14 cellular contexts compared by ENCODE assay signal in the genomic region with DNA sequence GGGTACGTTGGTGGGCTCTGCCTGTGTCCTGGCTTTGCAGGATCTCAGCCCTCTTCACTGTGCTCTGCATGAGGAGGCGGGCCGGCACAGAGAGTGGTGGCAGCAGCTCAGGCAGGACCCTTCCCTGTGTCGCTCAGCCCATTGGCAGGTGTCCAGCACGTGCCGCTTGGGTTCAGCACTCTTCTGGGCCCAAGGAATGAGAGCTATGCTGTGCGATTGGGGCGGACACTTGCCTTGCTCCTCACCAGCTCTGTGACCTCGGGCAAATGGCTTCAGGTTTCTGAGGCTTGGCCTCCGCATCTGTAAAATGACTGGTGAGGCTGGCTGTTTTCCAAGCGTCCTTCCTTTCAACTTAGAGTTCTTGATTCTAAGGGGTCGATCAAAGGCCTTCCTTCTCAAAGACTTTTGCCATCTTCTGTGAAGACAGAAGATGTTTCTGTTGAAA. TPM values are rescaled to one million over a fixed set of nuclear protein-coding genes. Genes with fewer than 3 reads are reported as not detected.
A peak's percentile ranks its signal among the peaks of the same experiment; 100 is the strongest.
DNase-seq lines count a peak whose midpoint lies in the region; ATAC-seq and TF ChIP-seq lines count a peak whose summit lies in the region.
"Had no signal": no experiment of that assay in that cellular context is flagged by ENCODE, and none has a peak within 500 bp of the region (broad histone marks: within the 10 kb centered on the region; RNA-seq: fewer than 3 reads in every experiment).

No MANE protein-coding gene starts in this region.

- H3K4me3 ChIP-seq in ACC112 (ENCODE audit: low read depth, low read length) = peak overlapping the region; percentile 18; the same call in 1 of the 2 replicates
- H3K4me3 ChIP-seq in SJCRH30 = no peak overlapping the region
- H3K4me3 ChIP-seq: cardiac muscle cell had no signal

- H2AFZ ChIP-seq in ACC112 (ENCODE audit: low read length, unreplicated experiment) = no peak overlapping the region

- intact Hi-C loops in Right ventricle myocardium inferior (cut with DNase I) = no loop called here

- no peaks in the 10 kb centered on the region for H3K36me3 Mint-ChIP-seq in osteocyte (ENCODE audit: unreplicated experiment)
- H3K36me3 Mint-ChIP-seq: T-cell had no signal

- peaks cover 59% of the 10 kb centered on the region for H3K4me1 Mint-ChIP-seq in osteocyte (ENCODE audit: unreplicated experiment)
- H3K4me1 Mint-ChIP-seq: T-cell had no signal

- peaks cover 88% of the 10 kb centered on the region for H3K79me2 ChIP-seq in ACC112 (ENCODE audit: control insufficient read depth, insufficient read depth, low read length, unreplicated experiment)

- H3K36me3 ChIP-seq in ACC112 (ENCODE audit: insufficient read depth, low read length) = no peaks in the 10 kb centered on the region
- no peaks in the 10 kb centered on the region for H3K36me3 ChIP-seq in SJCRH30
- H3K36me3 ChIP-seq: cardiac muscle cell had no signal

- no peaks in the 10 kb centered on the region for H3K27me3 Mint-ChIP-seq in osteocyte (ENCODE audit: unreplicated experiment)

- H3K9me3 ChIP-seq in SJCRH30 (replicated peaks) = no peaks in the 10 kb centered on the region

- peak overlapping the region; percentile 74 for H3K27ac ChIP-seq in ACC112 (ENCODE audit: low read depth, low read length)
- peak overlapping the region; percentile 3; the same call in 1 of the 2 replicates for H3K27ac ChIP-seq in SJCRH30
- H3K27ac ChIP-seq: cardiac muscle cell had no signal

- TF ChIP-seq CTCF in osteocyte (IDR thresholded peaks at IDR 0.05) = no peak

- peak overlapping the region; percentile 83 for H3K27ac Mint-ChIP-seq in osteocyte (ENCODE audit: unreplicated experiment)
- H3K27ac Mint-ChIP-seq: activated naive CD4-positive, alpha-beta T cell treated with anti-CD3 and anti-CD28 coated beads for 36 hours; T-cell had no signal

- DNase-seq in SJCRH30 (peak in 1 of 2 experiments; percentile 27), Right ventricle myocardium inferior (ENCODE audit: missing footprints) (peak; percentile 70), osteocyte (ENCODE audit: extremely low spot score, unreplicated experiment) (no peak), mucosa of gallbladder (ENCODE audit: low spot score) (no peak), DMS53 treated with DMSO at 0.1 percent for 48 hours (lab: John Stamatoyannopoulos, UW; ENCODE audit: unreplicated experiment) (no peak)
- DNase-seq: activated naive CD4-positive, alpha-beta T cell treated with anti-CD3 and anti-CD28 coated beads for 36 hours; KG1; NCI-H1417 treated with DMSO at 0.1 percent for 48 hours; T-cell had no signal

- no peak overlapping the region for H3K4me3 Mint-ChIP-seq in osteocyte (ENCODE audit: unreplicated experiment)
- H3K4me3 Mint-ChIP-seq: activated naive CD4-positive, alpha-beta T cell treated with anti-CD3 and anti-CD28 coated beads for 36 hours; T-cell had no signal

- H3K9me3 Mint-ChIP-seq in osteocyte (ENCODE audit: unreplicated experiment) = no peaks in the 10 kb centered on the region
- H3K9me3 Mint-ChIP-seq: activated naive CD4-positive, alpha-beta T cell treated with anti-CD3 and anti-CD28 coated beads for 36 hours; T-cell had no signal

- H3K4me1 ChIP-seq in ACC112 (ENCODE audit: control insufficient read depth, insufficient read depth, low read length, unreplicated experiment) = peaks cover 39% of the 10 kb centered on the region
- peaks cover 34% of the 10 kb centered on the region for H3K4me1 ChIP-seq in SJCRH30

- ATAC-seq in Right ventricle myocardium inferior (no peak), HG03354 (IDR thresholded peaks at IDR 0.05; ENCODE audit: poor library complexity, severe bottlenecking, unreplicated experiment) (no peak), HG02938 (IDR thresholded peaks at IDR 0.05; ENCODE audit: unreplicated experiment) (no peak)
- ATAC-seq: T-cell had no signal

- H3K27me3 ChIP-seq in ACC112 (ENCODE audit: insufficient read depth, low read length) (no peaks in the 10 kb centered on the region), SJCRH30 (no peaks in the 10 kb centered on the region)
- H3K27me3 ChIP-seq: cardiac muscle cell had no signal

RNA-seq across cellular contexts. Expression of a gene that starts 35.5 kb away (rescaled TPM):
- 13.0 and 18.4 TPM in 2 replicates for total RNA-seq in SJCRH30 (2014; rRNA removed; shearing (Covaris generic))
- total RNA-seq in Right ventricle myocardium inferior (2.2 TPM), osteocyte (33.2 and 34.2 TPM in 2 replicates), mucosa of gallbladder (9.2 TPM)
- total RNA-seq: activated naive CD4-positive, alpha-beta T cell treated with anti-CD3 and anti-CD28 coated beads for 36 hours; pulmonary artery endothelial cell had no signal
